ENCODE assay signal across 26 cellular contexts in genomic region chr5:176866913-176867312, GRCh38. TPM values are rescaled to one million over a fixed set of nuclear protein-coding genes. Genes with fewer than 3 reads are reported as not detected.
DNase-seq lines count a peak whose midpoint lies in the region; ATAC-seq and TF ChIP-seq lines count a peak whose summit lies in the region.
"Had no signal": no experiment of that assay in that cellular context is flagged by ENCODE, and none has a peak within 500 bp of the region (broad histone marks: within the 10 kb centered on the region; RNA-seq: fewer than 3 reads in every experiment).

No MANE protein-coding gene starts in this region.

- TF ChIP-seq CTCF in endodermal cell (conservative IDR thresholded peaks at IDR 0.05) = no peak

- peaks cover 20% of the 10 kb centered on the region for H3K4me1 ChIP-seq in endodermal cell (ENCODE audit: control insufficient read depth, insufficient read depth, low read length)
- H3K4me1 ChIP-seq: parathyroid adenoma, right lobe of liver, transverse colon had no signal

- no peaks in the 10 kb centered on the region for H3K9me3 ChIP-seq in endodermal cell (ENCODE audit: control insufficient read depth, low read length)
- H3K9me3 ChIP-seq: right lobe of liver, transverse colon had no signal

- no peaks in the 10 kb centered on the region for H3K36me3 ChIP-seq in endodermal cell (ENCODE audit: control insufficient read depth, insufficient read depth, low read length)
- H3K36me3 ChIP-seq: right lobe of liver, transverse colon had no signal

- no peak for ATAC-seq in GM19395 (IDR thresholded peaks at IDR 0.05; ENCODE audit: unreplicated experiment)
- ATAC-seq: activated CD4-positive, alpha-beta T cell treated with anti-CD3 and anti-CD28 coated beads for 36 hours; activated T-cell treated with anti-CD3 and anti-CD28 coated beads, Interleukin-2, amount 50 U/mL, for 72 hours; GM12878; right lobe of liver had no signal

- DNase-seq in NCI-H2081 (lab: John Stamatoyannopoulos, UW) (peak; percentile 27 to 28), NCI-H2081 treated with DMSO at 0.1 percent for 48 hours (lab: John Stamatoyannopoulos, UW) (no peak), SK-N-DZ (ENCODE audit: low spot score) (peak; percentile 91), endodermal cell (peak; percentile 80), retina (peak; percentile 90), T-helper 2 cell (no peak)
- no peak for DNase-seq in activated CD4-positive, alpha-beta memory T cell treated with anti-CD3 and anti-CD28 coated beads for 36 hours
- DNase-seq: 8988T; activated CD4-positive, alpha-beta T cell treated with anti-CD3 and anti-CD28 coated beads for 36 hours; activated naive CD4-positive, alpha-beta T cell treated with anti-CD3 and anti-CD28 coated beads for 36 hours; activated T-cell treated with anti-CD3 and anti-CD28 coated beads, Interleukin-2, amount 50 U/mL, for 72 hours; amniotic stem cell; central memory CD4-positive, alpha-beta T cell; kidney glomerular epithelial cell; naive B cell; NCI-H774; PC-9; right lobe of liver; SHP77; transverse colon had no signal

- peaks cover 13% of the 10 kb centered on the region for H3K27me3 Mint-ChIP-seq in endodermal cell (ENCODE audit: insufficient read depth)
- H3K27me3 Mint-ChIP-seq in activated CD4-positive, alpha-beta memory T cell treated with anti-CD3 and anti-CD28 coated beads for 36 hours = peaks cover 28% of the 10 kb centered on the region

- peak overlapping the region; percentile 27 for H3K4me3 Mint-ChIP-seq in endodermal cell
- H3K4me3 Mint-ChIP-seq in activated CD4-positive, alpha-beta memory T cell treated with anti-CD3 and anti-CD28 coated beads for 36 hours = no peak overlapping the region
- H3K4me3 Mint-ChIP-seq: activated CD4-positive, alpha-beta T cell treated with anti-CD3 and anti-CD28 coated beads for 36 hours; activated naive CD4-positive, alpha-beta T cell treated with anti-CD3 and anti-CD28 coated beads for 36 hours; activated T-cell treated with anti-CD3 and anti-CD28 coated beads, Interleukin-2, amount 50 U/mL, for 72 hours; memory B cell had no signal

- H3K9me3 Mint-ChIP-seq in endodermal cell = no peaks in the 10 kb centered on the region
- H3K9me3 Mint-ChIP-seq in activated CD4-positive, alpha-beta memory T cell treated with anti-CD3 and anti-CD28 coated beads for 36 hours = no peaks in the 10 kb centered on the region
- H3K9me3 Mint-ChIP-seq: activated naive CD4-positive, alpha-beta T cell treated with anti-CD3 and anti-CD28 coated beads for 36 hours; IgD-negative memory B cell; memory B cell had no signal

- WGBS in endodermal cell (ENCODE audit: insufficient coverage in 1 of 2, insufficient read length in 1 of 2), 2 experiments = 13 to 17% methylated on average over 5 to 12 of the region's 12 CpGs

- no peaks in the 10 kb centered on the region for H3K36me3 Mint-ChIP-seq in endodermal cell (ENCODE audit: low read depth)
- H3K36me3 Mint-ChIP-seq in activated CD4-positive, alpha-beta memory T cell treated with anti-CD3 and anti-CD28 coated beads for 36 hours = no peaks in the 10 kb centered on the region
- H3K36me3 Mint-ChIP-seq: IgD-negative memory B cell, memory B cell, naive B cell had no signal

- POLR2A ChIA-PET in activated CD4-positive, alpha-beta memory T cell treated with anti-CD3 and anti-CD28 coated beads for 36 hours (lab: Charles Lee) = no interaction called here

- no peak overlapping the region for H3K27ac Mint-ChIP-seq in endodermal cell
- H3K27ac Mint-ChIP-seq in activated CD4-positive, alpha-beta memory T cell treated with anti-CD3 and anti-CD28 coated beads for 36 hours = no peak overlapping the region
- H3K27ac Mint-ChIP-seq: activated CD4-positive, alpha-beta T cell treated with anti-CD3 and anti-CD28 coated beads for 36 hours; activated naive CD4-positive, alpha-beta T cell treated with anti-CD3 and anti-CD28 coated beads for 36 hours; activated T-cell treated with anti-CD3 and anti-CD28 coated beads, Interleukin-2, amount 50 U/mL, for 72 hours; memory B cell; naive B cell had no signal

- intact Hi-C loops in activated CD4-positive, alpha-beta memory T cell treated with anti-CD3 and anti-CD28 coated beads for 36 hours (cut with micrococcal nuclease) = no loop called here

- H3K27me3 ChIP-seq in endodermal cell (ENCODE audit: control insufficient read depth, insufficient read depth, low read length, poor library complexity, severe bottlenecking) = peaks cover 7% of the 10 kb centered on the region
- H3K27me3 ChIP-seq: right lobe of liver had no signal

- H3K27ac ChIP-seq in endodermal cell (ENCODE audit: low read depth, low read length) = peak overlapping the region; percentile 51
- H3K27ac ChIP-seq: parathyroid adenoma, PC-9, right lobe of liver, transverse colon had no signal

- no peak overlapping the region for H3K9ac ChIP-seq in endodermal cell (ENCODE audit: extremely low read depth, low read length, poor library complexity, severe bottlenecking)
- H3K9ac ChIP-seq: parathyroid adenoma had no signal

- no peak overlapping the region for H3K4me3 ChIP-seq in endodermal cell (ENCODE audit: low read length)
- H3K4me3 ChIP-seq: GM12878, PC-9, right lobe of liver, transverse colon had no signal

- peaks cover 30% of the 10 kb centered on the region for H3K4me1 Mint-ChIP-seq in endodermal cell
- no peaks in the 10 kb centered on the region for H3K4me1 Mint-ChIP-seq in activated CD4-positive, alpha-beta memory T cell treated with anti-CD3 and anti-CD28 coated beads for 36 hours (ENCODE audit: low read depth)
- H3K4me1 Mint-ChIP-seq: activated CD4-positive, alpha-beta T cell treated with anti-CD3 and anti-CD28 coated beads for 36 hours had no signal

- CTCF ChIA-PET in activated CD4-positive, alpha-beta memory T cell treated with anti-CD3 and anti-CD28 coated beads for 36 hours (lab: Charles Lee) = no interaction called here

RNA-seq across cellular contexts. Expression of gene HK3, which starts 32.2 kb away (rescaled TPM):
- polyA plus RNA-seq in SK-N-DZ (2014; cell fraction: cytosol; rRNA removed) = 0.29 TPM in 1 of 2 replicates, not detected in the other
- polyA plus RNA-seq in SK-N-DZ (2014; cell fraction: nucleus; rRNA removed) = 0.17 and 0.43 TPM in 2 replicates
- under 1 TPM in 1 of 2 donors, not detected in 1; 0.55 TPM for total RNA-seq in endodermal cell
- polyA plus RNA-seq in endodermal cell (2013, experiment 1 of 2) = not detected
- not detected for polyA plus RNA-seq in endodermal cell (2013, experiment 2 of 2)
- total RNA-seq in activated CD4-positive, alpha-beta memory T cell treated with anti-CD3 and anti-CD28 coated beads for 36 hours = under 1 TPM; 0.22 to 0.62 TPM
- total RNA-seq: activated CD4-positive, alpha-beta T cell treated with anti-CD3 and anti-CD28 coated beads for 36 hours; activated naive CD4-positive, alpha-beta T cell treated with anti-CD3 and anti-CD28 coated beads for 36 hours; M059J; PC-9 had no signal
- polyA plus RNA-seq: IgD-negative memory B cell had no signal

RNA-seq across cellular contexts. Expression of gene UNC5A, which starts 56.6 kb away (rescaled TPM):
- 15.2 and 18.6 TPM in 2 replicates for polyA plus RNA-seq in SK-N-DZ (2014; cell fraction: cytosol; rRNA removed)
- 9.0 and 16.8 TPM in 2 replicates for polyA plus RNA-seq in SK-N-DZ (2014; cell fraction: nucleus; rRNA removed)
- 1 to 10 TPM in 1 of 2 donors, under 1 TPM in 1; 0.89 to 1.4 TPM for total RNA-seq in endodermal cell
- polyA plus RNA-seq in endodermal cell (2013, experiment 1 of 2) = 3.4 TPM
- polyA plus RNA-seq in endodermal cell (2013, experiment 2 of 2) = 3.0 TPM
- not detected for total RNA-seq in activated CD4-positive, alpha-beta memory T cell treated with anti-CD3 and anti-CD28 coated beads for 36 hours
- total RNA-seq: activated CD4-positive, alpha-beta T cell treated with anti-CD3 and anti-CD28 coated beads for 36 hours; activated naive CD4-positive, alpha-beta T cell treated with anti-CD3 and anti-CD28 coated beads for 36 hours; GM12878; right lobe of liver had no signal
- polyA plus RNA-seq: GM12878, IgD-negative memory B cell had no signal

Comparison
In these comparisons a context has a peak if more than half of its experiments do, and no peak if none do; other contexts are left out.
1. DNase-seq: peak in NCI-H2081 (2 of 2), SK-N-DZ (single experiment), endodermal cell (single experiment) and retina (single experiment); none in NCI-H2081 treated with DMSO at 0.1 percent for 48 hours (single experiment), activated CD4-positive, alpha-beta memory T cell treated with anti-CD3 and anti-CD28 coated beads for 36 hours (single experiment) and T-helper 2 cell (0 of 5).